Comparison of ENCODE assay signal across 9 cellular contexts in genomic region chr7:23664122-23664521, GRCh38. TPM values are rescaled to one million over a fixed set of nuclear protein-coding genes. Genes with fewer than 3 reads are reported as not detected.
"Had no signal": no experiment of that assay in that cellular context is flagged by ENCODE, and none has a peak within 500 bp of the region (broad histone marks: within the 10 kb centered on the region; RNA-seq: fewer than 3 reads in every experiment).

No MANE protein-coding gene starts in this region.

- H3K9me3 ChIP-seq: HAP-1 had no signal

- H3K36me3 ChIP-seq: HAP-1 had no signal

- H3K4me1 ChIP-seq: HAP-1 had no signal

- FAIRE-seq: HepG2 had no signal

- H3K27ac ChIP-seq: HL-60 had no signal

- H3K4me3 ChIP-seq: GM23338, HAP-1 had no signal

- ATAC-seq: GM23338, HCT116, HepG2 had no signal

- H3K4me2 ChIP-seq: GM23338 had no signal

- DNase-seq: H7, HFFc6 had no signal

RNA-seq across cellular contexts. Expression of gene FAM221A, which starts 15.9 kb away (rescaled TPM):
- total RNA-seq: HepG2, HT1080 had no signal

RNA-seq across cellular contexts. Expression of gene STK31, which starts 45.9 kb away (rescaled TPM):
- total RNA-seq: HepG2, HFFc6 had no signal
- polyA plus RNA-seq: HepG2, IgD-negative memory B cell had no signal
